Comparison of ENCODE assay signal across 2 cellular contexts in the genomic region with DNA sequence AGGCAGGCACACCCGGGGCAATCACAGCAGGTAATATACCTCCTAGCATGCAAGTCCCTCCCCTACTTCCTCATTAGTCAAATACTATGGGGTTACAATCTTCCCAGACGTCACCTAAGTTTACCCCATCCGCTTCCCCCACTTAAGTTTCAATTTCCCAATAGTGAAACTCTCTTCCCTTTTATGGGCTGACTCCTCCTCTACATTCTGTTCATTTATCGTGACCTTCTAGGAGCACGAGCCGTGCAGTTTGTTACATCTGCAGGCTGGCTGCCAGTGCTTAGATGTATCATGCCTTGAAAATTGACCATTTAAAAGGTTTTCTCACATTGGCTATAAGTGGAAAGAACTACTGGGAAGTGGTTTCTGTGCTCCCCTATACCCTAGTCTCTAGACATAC.
TF ChIP-seq lines count a peak whose summit lies in the region.

No MANE protein-coding gene starts in this region.

TF ChIP-seq in GM12878, 131 proteins besides CTCF, POLR2A, EP300 and RAD21 (continued from another document):
- TF ChIP-seq, protein P1, sequence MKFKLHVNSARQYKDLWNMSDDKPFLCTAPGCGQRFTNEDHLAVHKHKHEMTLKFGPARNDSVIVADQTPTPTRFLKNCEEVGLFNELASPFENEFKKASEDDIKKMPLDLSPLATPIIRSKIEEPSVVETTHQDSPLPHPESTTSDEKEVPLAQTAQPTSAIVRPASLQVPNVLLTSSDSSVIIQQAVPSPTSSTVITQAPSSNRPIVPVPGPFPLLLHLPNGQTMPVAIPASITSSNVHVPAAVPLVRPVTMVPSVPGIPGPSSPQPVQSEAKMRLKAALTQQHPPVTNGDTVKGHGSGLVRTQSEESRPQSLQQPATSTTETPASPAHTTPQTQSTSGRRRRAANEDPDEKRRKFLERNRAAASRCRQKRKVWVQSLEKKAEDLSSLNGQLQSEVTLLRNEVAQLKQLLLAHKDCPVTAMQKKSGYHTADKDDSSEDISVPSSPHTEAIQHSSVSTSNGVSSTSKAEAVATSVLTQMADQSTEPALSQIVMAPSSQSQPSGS (IDR thresholded peaks at IDR 0.05; ENCODE audit: low read length): no peak
- TF ChIP-seq SREBF2 (IDR thresholded peaks at IDR 0.05; ENCODE audit: low read length) (no peak), CHD4 (IDR thresholded peaks at IDR 0.05) (no peak), FOXK2 (IDR thresholded peaks at IDR 0.05) (no peak), NR2F1 (conservative IDR thresholded peaks at IDR 0.05) (no peak), ZNF384 (IDR thresholded peaks at IDR 0.05; ENCODE audit: borderline replicate concordance, low read depth, low read length) (no peak), SMC3 (IDR thresholded peaks at IDR 0.05; ENCODE audit: borderline replicate concordance, low read length) (no peak), STAT3 (IDR thresholded peaks at IDR 0.05; ENCODE audit: low read depth, low read length) (no peak), MXI1 (IDR thresholded peaks at IDR 0.05; ENCODE audit: low read depth, low read length) (no peak), YY1 (IDR thresholded peaks at IDR 0.05; ENCODE audit: low read depth, low read length) (no peak), CBFB (IDR thresholded peaks at IDR 0.05; ENCODE audit: low read depth) (no peak)
- TF ChIP-seq, protein P2, sequence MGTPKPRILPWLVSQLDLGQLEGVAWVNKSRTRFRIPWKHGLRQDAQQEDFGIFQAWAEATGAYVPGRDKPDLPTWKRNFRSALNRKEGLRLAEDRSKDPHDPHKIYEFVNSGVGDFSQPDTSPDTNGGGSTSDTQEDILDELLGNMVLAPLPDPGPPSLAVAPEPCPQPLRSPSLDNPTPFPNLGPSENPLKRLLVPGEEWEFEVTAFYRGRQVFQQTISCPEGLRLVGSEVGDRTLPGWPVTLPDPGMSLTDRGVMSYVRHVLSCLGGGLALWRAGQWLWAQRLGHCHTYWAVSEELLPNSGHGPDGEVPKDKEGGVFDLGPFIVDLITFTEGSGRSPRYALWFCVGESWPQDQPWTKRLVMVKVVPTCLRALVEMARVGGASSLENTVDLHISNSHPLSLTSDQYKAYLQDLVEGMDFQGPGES (IDR thresholded peaks at IDR 0.05): no peak

TF ChIP-seq in SK-N-SH treated with all-trans-retinoic acid at 6 μM for 48 hours, 23 proteins besides CTCF, POLR2A, EP300 and RAD21 (continued from another document):
- TF ChIP-seq ZFP30 (CRISPR knock-in tag; IDR thresholded peaks at IDR 0.05): no peak
- TF ChIP-seq, protein P3, sequence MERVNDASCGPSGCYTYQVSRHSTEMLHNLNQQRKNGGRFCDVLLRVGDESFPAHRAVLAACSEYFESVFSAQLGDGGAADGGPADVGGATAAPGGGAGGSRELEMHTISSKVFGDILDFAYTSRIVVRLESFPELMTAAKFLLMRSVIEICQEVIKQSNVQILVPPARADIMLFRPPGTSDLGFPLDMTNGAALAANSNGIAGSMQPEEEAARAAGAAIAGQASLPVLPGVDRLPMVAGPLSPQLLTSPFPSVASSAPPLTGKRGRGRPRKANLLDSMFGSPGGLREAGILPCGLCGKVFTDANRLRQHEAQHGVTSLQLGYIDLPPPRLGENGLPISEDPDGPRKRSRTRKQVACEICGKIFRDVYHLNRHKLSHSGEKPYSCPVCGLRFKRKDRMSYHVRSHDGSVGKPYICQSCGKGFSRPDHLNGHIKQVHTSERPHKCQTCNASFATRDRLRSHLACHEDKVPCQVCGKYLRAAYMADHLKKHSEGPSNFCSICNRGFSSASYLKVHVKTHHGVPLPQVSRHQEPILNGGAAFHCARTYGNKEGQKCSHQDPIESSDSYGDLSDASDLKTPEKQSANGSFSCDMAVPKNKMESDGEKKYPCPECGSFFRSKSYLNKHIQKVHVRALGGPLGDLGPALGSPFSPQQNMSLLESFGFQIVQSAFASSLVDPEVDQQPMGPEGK (CRISPR knock-in tag; IDR thresholded peaks at IDR 0.05; ENCODE audit: borderline replicate concordance): no peak
